In the genomic region with DNA sequence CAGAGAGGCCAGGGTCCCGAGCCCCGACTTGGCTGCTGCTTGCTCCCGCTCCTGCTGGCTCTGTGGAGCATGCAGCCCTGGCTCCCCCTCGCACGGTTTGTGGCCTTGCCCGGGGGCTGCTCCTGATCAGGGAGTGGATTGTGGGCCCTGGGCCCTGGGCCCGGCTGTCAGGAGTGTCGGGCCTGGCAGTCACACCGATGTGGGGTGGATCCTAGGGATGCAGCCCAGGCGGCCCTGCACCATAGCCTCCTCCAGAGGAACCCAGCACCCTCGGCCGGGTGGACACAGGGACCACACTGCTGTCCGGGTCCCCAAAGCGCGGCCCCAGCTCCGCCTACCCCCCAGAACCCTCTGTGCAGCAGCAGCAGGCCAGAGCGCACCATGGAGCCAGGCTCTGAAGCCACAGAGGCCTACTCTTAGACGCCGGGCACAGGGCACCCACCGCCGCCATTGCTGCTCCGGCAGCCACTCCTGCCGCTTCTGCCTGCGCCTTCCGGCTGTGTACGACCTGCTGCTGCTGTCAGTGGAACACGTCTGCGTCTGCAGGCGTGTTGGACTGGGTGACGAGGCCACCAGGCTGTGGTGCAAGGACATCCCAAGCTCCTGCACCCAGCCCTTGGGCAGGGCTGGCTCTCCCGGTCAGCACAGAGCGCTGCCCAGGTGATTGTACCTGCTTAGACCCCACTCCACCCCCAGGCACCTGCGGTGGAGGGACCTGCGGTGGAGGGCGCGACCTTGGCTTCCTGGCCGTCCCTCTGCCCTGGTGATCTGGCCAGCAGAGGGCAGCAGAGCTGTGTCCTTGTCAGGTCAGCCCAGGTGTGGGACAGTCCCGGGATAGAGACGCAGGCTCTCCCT, we compare ENCODE assay signal across 8 cellular contexts. TPM values are rescaled to one million over a fixed set of nuclear protein-coding genes. Genes with fewer than 3 reads are reported as not detected.
DNase-seq lines count a peak whose midpoint lies in the region; ATAC-seq and TF ChIP-seq lines count a peak whose summit lies in the region.

No MANE protein-coding gene starts in this region.

- CTCF ChIA-PET in activated naive CD4-positive, alpha-beta T cell treated with anti-CD3 and anti-CD28 coated beads for 36 hours (lab: Charles Lee), result interaction anchor here (0.7 to 8.5 kb wide), 19 partner anchors 8 to 405 kb away, joined by 3 to 100 read pairs (median 4); a partner anchor contains a TSS

- H3K4me1 ChIP-seq in SJSA1 (replicated peaks), result no peaks in the 10 kb centered on the region; the same call in 1 of the 2 replicates

- peaks cover 12% of the 10 kb centered on the region for H3K36me3 Mint-ChIP-seq in activated naive CD4-positive, alpha-beta T cell treated with anti-CD3 and anti-CD28 coated beads for 36 hours (ENCODE audit: low read depth)
- peaks cover 2% of the 10 kb centered on the region for H3K36me3 Mint-ChIP-seq in progenitor cell of endocrine pancreas (ENCODE audit: insufficient read depth)

- intact Hi-C loops in activated naive CD4-positive, alpha-beta T cell treated with anti-CD3 and anti-CD28 coated beads for 36 hours (cut with micrococcal nuclease), result loop anchor here (1.0 kb wide), 3 partner anchors 179 to 490 kb away; no protein-coding TSS in a partner anchor
- intact Hi-C loops in Right ventricle myocardium inferior (cut with DNase I), result loop anchor here (1.0 to 5.0 kb wide), 3 partner anchors 83 to 179 kb away; a partner anchor contains a TSS

- no peak overlapping the region for H3K27ac Mint-ChIP-seq in activated naive CD4-positive, alpha-beta T cell treated with anti-CD3 and anti-CD28 coated beads for 36 hours
- no peak overlapping the region for H3K27ac Mint-ChIP-seq in progenitor cell of endocrine pancreas

- DNase-seq in DMS53 treated with DMSO at 0.1 percent for 48 hours (lab: John Stamatoyannopoulos, UW; ENCODE audit: unreplicated experiment), result peak; percentile 7
- DNase-seq in SJSA1 (ENCODE audit: low read depth in 1 of 2, low spot score in 2 of 2), result peak; percentile 64 to 88
- peak; percentile 92 for DNase-seq in activated naive CD4-positive, alpha-beta T cell treated with anti-CD3 and anti-CD28 coated beads for 36 hours
- DNase-seq in Right ventricle myocardium inferior (ENCODE audit: missing footprints), result peak; percentile 94
- DNase-seq in progenitor cell of endocrine pancreas (ENCODE audit: low spot score, unreplicated experiment), result peak; percentile 88
- DNase-seq in NCI-H774 (lab: John Stamatoyannopoulos, UW), result no peak

- H3K36me3 ChIP-seq in SJSA1, result peaks cover 85% of the 10 kb centered on the region

- H3K27ac ChIP-seq in SJSA1, result no peak overlapping the region

- H3K27me3 ChIP-seq in SJSA1 (replicated peaks), result no peaks in the 10 kb centered on the region

- H3K4me3 ChIP-seq in SJSA1, result no peak overlapping the region

- peaks cover 17% of the 10 kb centered on the region for H3K4me1 Mint-ChIP-seq in activated naive CD4-positive, alpha-beta T cell treated with anti-CD3 and anti-CD28 coated beads for 36 hours (ENCODE audit: low read depth)
- no peaks in the 10 kb centered on the region for H3K4me1 Mint-ChIP-seq in progenitor cell of endocrine pancreas (ENCODE audit: low read depth)

- TF ChIP-seq CTCF in progenitor cell of endocrine pancreas (IDR thresholded peaks at IDR 0.05; ENCODE audit: unreplicated experiment), result peak; percentile 95

- no peaks in the 10 kb centered on the region for H3K27me3 Mint-ChIP-seq in activated naive CD4-positive, alpha-beta T cell treated with anti-CD3 and anti-CD28 coated beads for 36 hours (ENCODE audit: low read depth)
- no peaks in the 10 kb centered on the region for H3K27me3 Mint-ChIP-seq in progenitor cell of endocrine pancreas

- no peaks in the 10 kb centered on the region for H3K9me3 Mint-ChIP-seq in activated naive CD4-positive, alpha-beta T cell treated with anti-CD3 and anti-CD28 coated beads for 36 hours
- no peaks in the 10 kb centered on the region for H3K9me3 Mint-ChIP-seq in progenitor cell of endocrine pancreas (ENCODE audit: low read depth)

- ATAC-seq in HG02759 (IDR thresholded peaks at IDR 0.05; ENCODE audit: unreplicated experiment) (peak; percentile 43), Right ventricle myocardium inferior (peak; percentile 67), HG03159 (IDR thresholded peaks at IDR 0.05; ENCODE audit: unreplicated experiment) (no peak)

- H3K4me3 Mint-ChIP-seq in activated naive CD4-positive, alpha-beta T cell treated with anti-CD3 and anti-CD28 coated beads for 36 hours, result no peak overlapping the region
- no peak overlapping the region for H3K4me3 Mint-ChIP-seq in progenitor cell of endocrine pancreas (ENCODE audit: low read depth)

- H3K9me3 ChIP-seq in SJSA1 (replicated peaks), result no peaks in the 10 kb centered on the region

RNA-seq across cellular contexts. Expression of a gene that starts 9.6 kb away (rescaled TPM):
- 25.5 and 31.6 TPM in 2 replicates for total RNA-seq in SJSA1 (2014; rRNA removed; shearing (Covaris generic))
- 10 to 100 TPM; 61.8 to 63.4 TPM for total RNA-seq in activated naive CD4-positive, alpha-beta T cell treated with anti-CD3 and anti-CD28 coated beads for 36 hours
- total RNA-seq in Right ventricle myocardium inferior (66.5 TPM), progenitor cell of endocrine pancreas (33.1 and 36.0 TPM in 2 replicates)

RNA-seq across cellular contexts. Expression of a gene that starts 28.7 kb away (rescaled TPM):
- 116 and 120 TPM in 2 replicates for total RNA-seq in SJSA1 (2014; rRNA removed; shearing (Covaris generic))
- total RNA-seq in activated naive CD4-positive, alpha-beta T cell treated with anti-CD3 and anti-CD28 coated beads for 36 hours, result 100 to 1,000 TPM; 182 to 185 TPM
- total RNA-seq in Right ventricle myocardium inferior, result 36.7 TPM
- 0.41 and 0.47 TPM in 2 replicates for total RNA-seq in progenitor cell of endocrine pancreas

Comparison
In these comparisons a context has a peak if more than half of its experiments do, and no peak if none do; other contexts are left out.
1. RNA of a gene that starts 28.7 kb away (total RNA-seq): 182 to 185 TPM in activated naive CD4-positive, alpha-beta T cell treated with anti-CD3 and anti-CD28 coated beads for 36 hours, 116 to 120 TPM in SJSA1 and 36.7 TPM in Right ventricle myocardium inferior (single experiment); 0.41 to 0.47 TPM in progenitor cell of endocrine pancreas; every median in the first group is over 10 times any median in the second.